In genomic region chr11:13277719-13278619, GRCh38 we compare ENCODE assay signal across 8 cellular contexts. TPM values are rescaled to one million over a fixed set of nuclear protein-coding genes. Genes with fewer than 3 reads are reported as not detected.
DNase-seq lines count a peak whose midpoint lies in the region; ATAC-seq, FAIRE-seq and TF ChIP-seq lines count a peak whose summit lies in the region.

BMAL1 (plus strand) TSS chr11:13277790; CDS start chr11:13354309, 76,519 bp downstream.

- peak within 1 kb of the TSS; percentile 100 for H3K4me2 ChIP-seq in astrocyte (ENCODE audit: low read length)

- DNase-seq in AG08395 (ENCODE audit: low spot score) (peak; percentile 24), T-helper 17 cell (peak; percentile 43 to 49 (median 48)), astrocyte (ENCODE audit: low read depth) (no peak), NCI-H2029 treated with DMSO at 0.1 percent for 48 hours (lab: John Stamatoyannopoulos, UW) (no peak)

- H2AFZ ChIP-seq in astrocyte (ENCODE audit: low read depth, low read length): peak within 1 kb of the TSS; percentile 98

- peak within 1 kb of the TSS; percentile 97 for H3K4me3 Mint-ChIP-seq in T-helper 17 cell
- H3K4me3 Mint-ChIP-seq in astrocyte (ENCODE audit: unreplicated experiment): peak within 1 kb of the TSS; percentile 94

- peaks cover 61% of the 10 kb centered on the region for H3K4me1 Mint-ChIP-seq in T-helper 17 cell
- peaks cover 16% of the 10 kb centered on the region for H3K4me1 Mint-ChIP-seq in astrocyte (ENCODE audit: low read depth, unreplicated experiment)

- no peaks in the 10 kb centered on the region for H3K9me3 Mint-ChIP-seq in astrocyte (ENCODE audit: unreplicated experiment)

- H3K4me3 ChIP-seq in astrocyte (ENCODE audit: insufficient read depth, low read depth, low read length): peak within 1 kb of the TSS; percentile 97
- peak within 1 kb of the TSS; percentile 72 for H3K4me3 ChIP-seq in iPS-15b (ENCODE audit: low read depth, low read length)
- H3K4me3 ChIP-seq in skin epidermis: peak within 1 kb of the TSS; percentile 59 to 99 (median 90)

- H4K20me1 ChIP-seq in astrocyte (ENCODE audit: insufficient read depth, low read length): peaks cover 46% of the 10 kb centered on the region

- H3K4me1 ChIP-seq in astrocyte (ENCODE audit: insufficient read depth, low read length) (peaks cover 16% of the 10 kb centered on the region), iPS-15b (ENCODE audit: control insufficient read depth, insufficient read depth, low read length) (no peaks in the 10 kb centered on the region)

- no peaks in the 10 kb centered on the region for H3K9me3 ChIP-seq in T-helper 17 cell (ENCODE audit: control insufficient read depth, low read length, poor library complexity, severe bottlenecking)
- H3K9me3 ChIP-seq in astrocyte (ENCODE audit: insufficient read depth, low read depth, low read length): no peaks in the 10 kb centered on the region
- no peaks in the 10 kb centered on the region for H3K9me3 ChIP-seq in iPS-15b (ENCODE audit: control insufficient read depth, insufficient read depth, low read length)

- H3K27me3 Mint-ChIP-seq in T-helper 17 cell (peaks cover 13% of the 10 kb centered on the region), astrocyte (ENCODE audit: low read depth, unreplicated experiment) (peaks cover 22% of the 10 kb centered on the region)

- no peaks in the 10 kb centered on the region for H3K36me3 ChIP-seq in astrocyte (ENCODE audit: insufficient read depth, low read length)
- H3K36me3 ChIP-seq in iPS-15b (ENCODE audit: control insufficient read depth, insufficient read depth, low read length): no peaks in the 10 kb centered on the region

- ATAC-seq in GM18909 (IDR thresholded peaks at IDR 0.05; ENCODE audit: poor library complexity, unreplicated experiment) (peak; percentile 37), HG03108 (IDR thresholded peaks at IDR 0.05; ENCODE audit: unreplicated experiment) (peak; percentile 22), T-helper 17 cell (peak; percentile 17)

- H3K27ac ChIP-seq in astrocyte (ENCODE audit: low read depth, low read length) (peak within 1 kb of the TSS; percentile 50), skin epidermis (peak within 1 kb of the TSS; percentile 56 to 96 (median 88))

- H3K27me3 ChIP-seq in astrocyte (ENCODE audit: insufficient read depth, low read length) (peaks cover 20% of the 10 kb centered on the region), iPS-15b (ENCODE audit: control insufficient read depth, insufficient read depth, low read length) (peaks cover 61% of the 10 kb centered on the region)

- H3K79me2 ChIP-seq in astrocyte (ENCODE audit: insufficient read depth, low read length): peaks cover 46% of the 10 kb centered on the region

- H3K9ac ChIP-seq in astrocyte (ENCODE audit: low read length) (peak within 1 kb of the TSS; percentile 81), iPS-15b (ENCODE audit: low read depth, low read length) (no peak within 1 kb of the TSS)

- H3K36me3 Mint-ChIP-seq in T-helper 17 cell (ENCODE audit: low read depth): peaks cover 5% of the 10 kb centered on the region
- H3K36me3 Mint-ChIP-seq in astrocyte (ENCODE audit: low read depth, unreplicated experiment): peaks cover 2% of the 10 kb centered on the region

- FAIRE-seq in astrocyte (lab: Jason Lieb, UNC): no peak

- TF ChIP-seq CTCF in astrocyte (IDR thresholded peaks at IDR 0.05; ENCODE audit: insufficient read depth, low read depth, low read length): no peak

- H3K27ac Mint-ChIP-seq in T-helper 17 cell (peak within 1 kb of the TSS; percentile 97), astrocyte (ENCODE audit: unreplicated experiment) (peak within 1 kb of the TSS; percentile 70)

RNA-seq across cellular contexts. Expression of gene BMAL1, which starts in this region (rescaled TPM):
- total RNA-seq in T-helper 17 cell: 100 to 1,000 TPM; 143 to 144 TPM
- 21.1 and 26.9 TPM in 2 replicates for total RNA-seq in astrocyte

Comparison
In these comparisons a context has a peak if more than half of its experiments do, and no peak if none do; other contexts are left out.
1. DNase-seq: peak in AG08395 (single experiment) and T-helper 17 cell (3 of 3); none in astrocyte (single experiment) and NCI-H2029 treated with DMSO at 0.1 percent for 48 hours (single experiment).
2. Peak in every context shown above with its lines, with median percentiles within 50 percentile points of each other: ATAC-seq and H3K4me3 ChIP-seq.